ENCODE assay signal across 18 cellular contexts in genomic region chr11:107860688-107861087, GRCh38. TPM values are rescaled to one million over a fixed set of nuclear protein-coding genes. Genes with fewer than 3 reads are reported as not detected.
DNase-seq lines count a peak whose midpoint lies in the region; ATAC-seq, FAIRE-seq and TF ChIP-seq lines count a peak whose summit lies in the region.
"Had no signal": no experiment of that assay in that cellular context is flagged by ENCODE, and none has a peak within 500 bp of the region (broad histone marks: within the 10 kb centered on the region; RNA-seq: fewer than 3 reads in every experiment).

No MANE protein-coding gene starts in this region.

- TF ChIP-seq CTCF in natural killer cell (IDR thresholded peaks at IDR 0.05) (no peak), epithelial cell of proximal tubule (conservative IDR thresholded peaks at IDR 0.05; ENCODE audit: low read depth, low read length) (peak; percentile 14), GM20000 (IDR thresholded peaks at IDR 0.05; ENCODE audit: extremely low read depth, missing control alignments) (no peak)

- H3K4me1 Mint-ChIP-seq in natural killer cell: peaks cover 24% of the 10 kb centered on the region in 2 donors
- H3K4me1 Mint-ChIP-seq in natural killer cell treated with Interleukin-12 subunit alpha and Interleukin-12 subunit beta and Interleukin-15 and Interleukin-18, amount 100 ng/mL, for 72 hours (ENCODE audit: low read depth in 2 of 2): peaks cover 24 to 25% of the 10 kb centered on the region in 2 donors

- intact Hi-C loops in natural killer cell (cut with micrococcal nuclease): no loop called here

- H3K4me1 ChIP-seq in small intestine (ENCODE audit: control insufficient read depth in 2 of 2, insufficient read depth in 1 of 2, low read depth in 1 of 2, low read length in 1 of 2): peaks cover 0 to 1% of the 10 kb centered on the region in 2 donors

- no peak for ATAC-seq in natural killer cell
- ATAC-seq in natural killer cell treated with Interleukin-12 subunit alpha and Interleukin-12 subunit beta and Interleukin-15 and Interleukin-18, amount 100 ng/mL, for 72 hours: no peak

- H3K9me3 ChIP-seq in small intestine (ENCODE audit: control insufficient read depth, low read depth): no peaks in the 10 kb centered on the region
- H3K9me3 ChIP-seq: testis had no signal

- H3K4me3 ChIP-seq in epithelial cell of proximal tubule (ENCODE audit: low read depth, low read length) (no peak overlapping the region), small intestine (ENCODE audit: low read depth in 1 of 2, low read length in 2 of 2) (no peak overlapping the region)
- H3K4me3 ChIP-seq: lung, testis had no signal

- no peaks in the 10 kb centered on the region for H3K9me3 Mint-ChIP-seq in natural killer cell
- H3K9me3 Mint-ChIP-seq in natural killer cell treated with Interleukin-12 subunit alpha and Interleukin-12 subunit beta and Interleukin-15 and Interleukin-18, amount 100 ng/mL, for 72 hours: no peaks in the 10 kb centered on the region
- H3K9me3 Mint-ChIP-seq: activated CD4-positive, alpha-beta T cell treated with anti-CD3 and anti-CD28 coated beads, Interleukin-2, amount 10 ng/mL, durations not matched to agents 7 days and 5 days; activated T-helper 2 cell treated with anti-CD3 and anti-CD28 coated beads, Interferon-gamma antibody, Interleukin-2, Interleukin-4, amounts not matched to agents 10 μg/mL and 5 μg/mL and 100 μg/mL, durations not matched to agents 14 hours and 24 hours and 36 hours had no signal

- no peaks in the 10 kb centered on the region for H3K36me3 ChIP-seq in small intestine (ENCODE audit: control insufficient read depth in 2 of 2, insufficient read depth in 2 of 2, low read length in 2 of 2)

- FAIRE-seq in small intestine (lab: Jason Lieb, UNC): no peak

- no peak overlapping the region for H3K27ac Mint-ChIP-seq in natural killer cell
- no peak overlapping the region for H3K27ac Mint-ChIP-seq in natural killer cell treated with Interleukin-12 subunit alpha and Interleukin-12 subunit beta and Interleukin-15 and Interleukin-18, amount 100 ng/mL, for 72 hours
- H3K27ac Mint-ChIP-seq: activated CD4-positive, alpha-beta T cell treated with anti-CD3 and anti-CD28 coated beads, Interleukin-2, amount 10 ng/mL, durations not matched to agents 7 days and 5 days; activated T-helper 2 cell treated with anti-CD3 and anti-CD28 coated beads, Interferon-gamma antibody, Interleukin-2, Interleukin-4, amounts not matched to agents 10 μg/mL and 5 μg/mL and 100 μg/mL, durations not matched to agents 14 hours and 24 hours and 36 hours had no signal

- no peaks in the 10 kb centered on the region for H3K27me3 Mint-ChIP-seq in natural killer cell (ENCODE audit: low read depth in 2 of 2)
- peaks cover 0 to 9% of the 10 kb centered on the region in 2 donors for H3K27me3 Mint-ChIP-seq in natural killer cell treated with Interleukin-12 subunit alpha and Interleukin-12 subunit beta and Interleukin-15 and Interleukin-18, amount 100 ng/mL, for 72 hours

- peak overlapping the region in 1 of 2 donors; percentile 34 for H3K27ac ChIP-seq in small intestine (ENCODE audit: low read depth in 1 of 2, low read length in 1 of 2)
- H3K27ac ChIP-seq: testis had no signal

- H3K27me3 ChIP-seq in small intestine (ENCODE audit: control insufficient read depth in 2 of 2, insufficient read depth in 2 of 2, low read length in 2 of 2): no peaks in the 10 kb centered on the region
- H3K27me3 ChIP-seq: testis had no signal

- DNase-seq in natural killer cell: no peak
- no peak for DNase-seq in natural killer cell treated with Interleukin-12 subunit alpha and Interleukin-12 subunit beta and Interleukin-15 and Interleukin-18, amount 100 ng/mL, for 72 hours (ENCODE audit: low spot score)
- peak; percentile 42 for DNase-seq in NCI-H69 (lab: John Stamatoyannopoulos, UW)
- no peak for DNase-seq in epithelial cell of proximal tubule (ENCODE audit: low read depth)
- no peak for DNase-seq in GM20000 (ENCODE audit: low spot score)
- no peak for DNase-seq in NCI-H1930 (lab: John Stamatoyannopoulos, UW)
- DNase-seq in small intestine: no peak
- DNase-seq: activated CD4-positive, alpha-beta T cell treated with anti-CD3 and anti-CD28 coated beads, Interleukin-2, amount 10 ng/mL, durations not matched to agents 7 days and 5 days; aorta; DND-41; erythroblast; GOT3; NCI-H2029 treated with DMSO at 0.1 percent for 48 hours; NCI-H526 treated with DMSO at 0.1 percent for 48 hours; stimulated activated CD4-positive, alpha-beta T cell treated with anti-CD3 and anti-CD28 coated beads, Interleukin-2, amount 100 ng/mL, for 48 hours; testis had no signal

- WGBS in small intestine, 3 donors: 71 to 76% (median 73%) methylated on average over 2 of the region's 2 CpGs

- no peaks in the 10 kb centered on the region for H3K36me3 Mint-ChIP-seq in natural killer cell
- H3K36me3 Mint-ChIP-seq in natural killer cell treated with Interleukin-12 subunit alpha and Interleukin-12 subunit beta and Interleukin-15 and Interleukin-18, amount 100 ng/mL, for 72 hours: no peaks in the 10 kb centered on the region

- H3K4me3 Mint-ChIP-seq in natural killer cell: peak overlapping the region; percentile 31
- H3K4me3 Mint-ChIP-seq in natural killer cell treated with Interleukin-12 subunit alpha and Interleukin-12 subunit beta and Interleukin-15 and Interleukin-18, amount 100 ng/mL, for 72 hours: no peak overlapping the region

RNA-seq across cellular contexts. Expression of gene SLC35F2, which starts 2.1 kb away (rescaled TPM):
- 1 to 10 TPM; 1.2 to 3.7 (median 2.7) TPM for total RNA-seq in natural killer cell
- total RNA-seq in natural killer cell treated with Interleukin-12 subunit alpha and Interleukin-12 subunit beta and Interleukin-15 and Interleukin-18, amount 100 ng/mL, for 72 hours: 10 to 100 TPM; 15.0 to 18.3 TPM
- 41.2 and 50.1 TPM in 2 replicates for total RNA-seq in epithelial cell of proximal tubule
- polyA plus RNA-seq in small intestine: 10 to 100 TPM; 10.3 to 21.5 (median 14.5) TPM
